5 cellular contexts compared by ENCODE assay signal in the genomic region with DNA sequence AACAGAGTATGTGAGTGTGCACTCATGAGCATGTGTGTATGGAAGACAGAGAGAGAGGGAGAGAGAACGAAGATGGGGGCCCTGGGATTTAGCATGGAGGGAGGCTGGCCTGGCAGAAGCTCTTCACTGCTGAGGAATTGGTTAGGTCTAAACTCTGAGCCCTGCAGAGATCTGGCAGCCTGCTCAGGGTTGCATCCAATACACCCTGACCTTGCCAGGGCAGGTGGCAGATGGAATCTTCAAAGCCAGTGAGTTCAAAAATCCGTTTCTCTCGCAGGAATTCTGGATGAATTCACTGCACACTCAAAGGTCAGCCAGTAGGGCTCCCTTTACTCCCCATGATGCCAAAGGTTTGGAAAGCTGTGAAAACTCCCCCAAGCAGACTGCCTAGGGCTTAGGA.
"Had no signal": no experiment of that assay in that cellular context is flagged by ENCODE, and none has a peak within 500 bp of the region (broad histone marks: within the 10 kb centered on the region; RNA-seq: fewer than 3 reads in every experiment).

No MANE protein-coding gene starts in this region.

- DNase-seq: H9, HCEC 1CT, IMR-90 had no signal

- H3K4me3 ChIP-seq: GM23338, K562 had no signal

- ATAC-seq: GM23338, K562 had no signal

- H3K4me1 Mint-ChIP-seq: H9 had no signal

- H3K27ac Mint-ChIP-seq: GM23338, H9 had no signal

- H3K4me3 Mint-ChIP-seq: GM23338, H9 had no signal
